19 cellular contexts compared by ENCODE assay signal in the genomic region with DNA sequence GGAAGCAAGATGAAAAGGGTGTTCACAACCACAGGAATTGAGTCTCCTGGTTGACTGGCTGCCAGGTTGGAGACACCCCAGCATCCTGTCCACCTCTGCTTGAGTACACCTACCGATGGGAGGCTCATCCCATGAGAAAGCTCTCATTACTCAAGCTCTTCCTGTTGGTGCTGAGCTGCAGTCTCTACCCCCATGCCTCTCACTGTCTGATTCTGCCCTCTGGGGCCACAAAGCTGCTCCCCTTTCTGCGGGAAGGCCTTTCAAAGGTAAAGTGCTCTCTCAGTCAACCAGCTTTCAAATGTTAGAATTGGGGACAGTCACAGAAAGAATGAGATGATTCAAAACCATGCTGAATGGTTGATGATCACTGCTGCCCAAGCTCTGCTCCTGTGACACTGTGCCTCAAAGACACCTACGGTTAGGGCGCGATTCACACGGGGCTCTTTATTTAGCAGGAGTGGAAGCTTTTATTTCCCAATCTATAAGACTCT.
A peak's percentile ranks its signal among the peaks of the same experiment; 100 is the strongest.
DNase-seq lines count a peak whose midpoint lies in the region; ATAC-seq, FAIRE-seq and TF ChIP-seq lines count a peak whose summit lies in the region.
"Had no signal": no experiment of that assay in that cellular context is flagged by ENCODE, and none has a peak within 500 bp of the region (broad histone marks: within the 10 kb centered on the region; RNA-seq: fewer than 3 reads in every experiment).

No MANE protein-coding gene starts in this region.

- peak overlapping the region in 1 of 2 donors; percentile 50 for H3K27ac Mint-ChIP-seq in activated naive CD4-positive, alpha-beta T cell treated with anti-CD3 and anti-CD28 coated beads, Interleukin-2, amount 50 U/mL, for 72 hours
- H3K27ac Mint-ChIP-seq: T-cell had no signal

- H3K9me3 Mint-ChIP-seq in activated naive CD4-positive, alpha-beta T cell treated with anti-CD3 and anti-CD28 coated beads, Interleukin-2, amount 50 U/mL, for 72 hours, result no peaks in the 10 kb centered on the region
- H3K9me3 Mint-ChIP-seq: T-cell had no signal

- CTCF ChIA-PET in GM12878 (lab: Yijun Ruan, JAX), result interaction anchor here (0.6 to 8.1 kb wide), 17 partner anchors 10 to 151 kb away, joined by 3 to 189 read pairs (median 5); a partner anchor contains a TSS

- no peak for TF ChIP-seq EP300 in GM12878 (IDR thresholded peaks at IDR 0.05; ENCODE audit: borderline replicate concordance in 1 of 2, control insufficient read depth in 1 of 2, low read depth in 2 of 2, low read length in 2 of 2)

- FAIRE-seq in GM18507 (lab: Jason Lieb, UNC), result peak; percentile 58
- peak; percentile 77 for FAIRE-seq in GM12878 (lab: Jason Lieb, UNC)

- RAD21 ChIA-PET in GM12878 (lab: Charles Lee; ENCODE audit: unreplicated experiment), result interaction anchor here (0.7 to 11.9 kb wide), 26 partner anchors 9 to 182 kb away, joined by 3 to 285 read pairs (median 7); a partner anchor contains a TSS

- no peaks in the 10 kb centered on the region for H3K36me3 ChIP-seq in GM12878 (ENCODE audit: control insufficient read depth in 2 of 2, insufficient read depth in 2 of 2, low read length in 1 of 2)
- H3K36me3 ChIP-seq in spleen, result no peaks in the 10 kb centered on the region
- H3K36me3 ChIP-seq: neutrophil had no signal

- H3K9ac ChIP-seq in GM12878 (ENCODE audit: control insufficient read depth, insufficient read depth, low read length), result no peak overlapping the region

- 5% methylated on average over 6 of the region's 6 CpGs for WGBS in GM12878 (ENCODE audit: insufficient coverage, insufficient replicate concordance, low lambda C conversion rate, missing lambda C conversion rate)
- WGBS in spleen, 5 donors, result 66 to 76% (median 73%) methylated on average over 6 of the region's 6 CpGs

- H3K4me2 ChIP-seq in GM12878 (ENCODE audit: control insufficient read depth, insufficient read depth), result peak overlapping the region; percentile 10; the same call in 1 of the 2 replicates

- ATAC-seq in activated naive CD4-positive, alpha-beta T cell treated with anti-CD3 and anti-CD28 coated beads, Interleukin-2, amount 50 U/mL, for 72 hours, result peak; percentile 21 to 61
- ATAC-seq in GM12878, result peak; percentile 29
- ATAC-seq: left lobe of liver, T-cell had no signal

- H3K4me1 ChIP-seq in GM12878 (ENCODE audit: control insufficient read depth, insufficient read depth, low read length) (peaks cover 21% of the 10 kb centered on the region), spleen (peaks cover 6 to 26% (median 13%) of the 10 kb centered on the region in 6 donors)

- intact Hi-C loops in GM12878 (cut with micrococcal nuclease; ENCODE audit: unreplicated experiment) (no loop called here), spleen (cut with DNase I; ENCODE audit: low total_unique reads) (no loop called here)

- BruUV-seq in GM12878 (replicated peaks; lab: Mats Ljungman, UMichigan), result no TSS peak

- H3K79me2 ChIP-seq in GM12878 (ENCODE audit: control insufficient read depth, insufficient read depth, low read length), result no peaks in the 10 kb centered on the region

- no peak overlapping the region for H3K27ac ChIP-seq in GM12878 (ENCODE audit: control insufficient read depth, insufficient read depth)
- H3K27ac ChIP-seq in spleen, result peak overlapping the region in 5 of 8 donors; percentile 1 to 54 (median 42)
- H3K27ac ChIP-seq: neutrophil, testis had no signal

- no peak for DNase-seq in activated naive CD4-positive, alpha-beta T cell treated with anti-CD3 and anti-CD28 coated beads, Interleukin-2, amount 50 U/mL, for 72 hours (ENCODE audit: low spot score in 2 of 2)
- no peak for DNase-seq in activated naive CD4-positive, alpha-beta T cell treated with anti-CD3 and anti-CD28 coated beads, Interleukin-2, amount 50 U/mL, for 16 hours
- DNase-seq in GM18507 (ENCODE audit: extremely low spot score, insufficient read length, low read depth) (no peak), GM12878 (ENCODE audit: low read depth, low spot score) (peak; percentile 72), spleen (no peak), NCI-H1105 (lab: John Stamatoyannopoulos, UW) (no peak), GM03348 (ENCODE audit: low spot score) (no peak), NCI-H1436 (lab: John Stamatoyannopoulos, UW) (no peak)
- DNase-seq: activated effector memory CD4-positive, alpha-beta T cell treated with anti-CD3 and anti-CD28 coated beads, Interleukin-2, amount 50 U/mL, for 16 hours; aorta; DND-41; head of caudate nucleus; NCI-H1436 treated with DMSO at 0.1 percent for 48 hours; NCI-H774; SHP77; T-cell; testis had no signal

- no peak for TF ChIP-seq POLR2A in GM12878 (IDR thresholded peaks at IDR 0.05; ENCODE audit: low read depth, low read length)
- no peak for TF ChIP-seq POLR2A in spleen (IDR thresholded peaks at IDR 0.05)

- in situ Hi-C loops in GM12878 (cut with MboI), result no loop called here

- SMC1A ChIA-PET in GM12878 (lab: Charles Lee; ENCODE audit: uncharacterized antibody, unreplicated experiment), result interaction anchor here (0.9 to 12.3 kb wide), 22 partner anchors 11 to 180 kb away, joined by 3 to 233 read pairs (median 6); a partner anchor contains a TSS

- no peaks in the 10 kb centered on the region for H3K36me3 Mint-ChIP-seq in activated naive CD4-positive, alpha-beta T cell treated with anti-CD3 and anti-CD28 coated beads, Interleukin-2, amount 50 U/mL, for 72 hours
- H3K36me3 Mint-ChIP-seq: T-cell had no signal

- H3K27me3 ChIP-seq in GM12878 (replicated peaks in 1 of 2; ENCODE audit: control insufficient read depth in 2 of 2, insufficient read depth in 2 of 2, low read length in 1 of 2), result no peaks in the 10 kb centered on the region
- no peaks in the 10 kb centered on the region for H3K27me3 ChIP-seq in spleen (replicated peaks in 1 of 7)
- H3K27me3 ChIP-seq: neutrophil, testis had no signal

- H3K4me3 ChIP-seq in GM12878, result no peak overlapping the region
- H3K4me3 ChIP-seq in spleen, result no peak overlapping the region
- H3K4me3 ChIP-seq: testis had no signal

- no peak for TF ChIP-seq RAD21 in GM12878 (IDR thresholded peaks at IDR 0.05; ENCODE audit: insufficient read depth, low read depth, low read length)

- POLR2A ChIA-PET in GM12878 (lab: Charles Lee), result interaction anchor here (0.5 to 7.0 kb wide), 18 partner anchors 11 to 143 kb away, joined by 3 to 95 read pairs (median 8); a partner anchor contains a TSS

- peak overlapping the region; percentile 5 for H2AFZ ChIP-seq in GM12878 (ENCODE audit: control insufficient read depth, low read depth, low read length)

- no peaks in the 10 kb centered on the region for H4K20me1 ChIP-seq in GM12878 (ENCODE audit: control insufficient read depth, insufficient read depth)

- TF ChIP-seq CTCF in GM12878 (IDR thresholded peaks at IDR 0.05 in 2 of 3, conservative IDR thresholded peaks at IDR 0.05 in 1 of 3; ENCODE audit: control insufficient read depth in 2 of 3, extremely low read depth in 1 of 3, insufficient read depth in 1 of 3, low read depth in 3 of 3, low read length in 3 of 3) (no peak; a peak in 1 of 6 replicates), spleen (IDR thresholded peaks at IDR 0.05 in 8 of 11, conservative IDR thresholded peaks at IDR 0.05 in 3 of 11) (no peak)

- H3K9me3 ChIP-seq in GM12878 (replicated peaks; ENCODE audit: control insufficient read depth, insufficient read depth, low read length) (no peaks in the 10 kb centered on the region), spleen (no peaks in the 10 kb centered on the region)
- H3K9me3 ChIP-seq: neutrophil, testis had no signal

TF ChIP-seq in GM12878, 131 proteins besides CTCF, POLR2A, EP300 and RAD21 (continues in another document):
- TF ChIP-seq, protein P1, sequence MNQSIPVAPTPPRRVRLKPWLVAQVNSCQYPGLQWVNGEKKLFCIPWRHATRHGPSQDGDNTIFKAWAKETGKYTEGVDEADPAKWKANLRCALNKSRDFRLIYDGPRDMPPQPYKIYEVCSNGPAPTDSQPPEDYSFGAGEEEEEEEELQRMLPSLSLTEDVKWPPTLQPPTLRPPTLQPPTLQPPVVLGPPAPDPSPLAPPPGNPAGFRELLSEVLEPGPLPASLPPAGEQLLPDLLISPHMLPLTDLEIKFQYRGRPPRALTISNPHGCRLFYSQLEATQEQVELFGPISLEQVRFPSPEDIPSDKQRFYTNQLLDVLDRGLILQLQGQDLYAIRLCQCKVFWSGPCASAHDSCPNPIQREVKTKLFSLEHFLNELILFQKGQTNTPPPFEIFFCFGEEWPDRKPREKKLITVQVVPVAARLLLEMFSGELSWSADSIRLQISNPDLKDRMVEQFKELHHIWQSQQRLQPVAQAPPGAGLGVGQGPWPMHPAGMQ (IDR thresholded peaks at IDR 0.05; ENCODE audit: borderline replicate concordance), result no peak
- TF ChIP-seq POLR2AphosphoS2 (IDR thresholded peaks at IDR 0.05; ENCODE audit: low read depth, low read length), result no peak
- no peak for TF ChIP-seq FOS (IDR thresholded peaks at IDR 0.05; ENCODE audit: borderline replicate concordance, extremely low read depth, insufficient read length)
- TF ChIP-seq NR2C2 (IDR thresholded peaks at IDR 0.05; ENCODE audit: borderline replicate concordance, control insufficient read depth, insufficient read length, low read depth), result no peak
- no peak for TF ChIP-seq ATF7 (IDR thresholded peaks at IDR 0.05; ENCODE audit: low read depth)
- peak; percentile 63; the same call in 1 of the 2 replicates for TF ChIP-seq DPF2 (IDR thresholded peaks at IDR 0.05)
